Comparison of ENCODE assay signal across 8 cellular contexts in genomic region chr1:96234299-96234698, GRCh38.
A peak's percentile ranks its signal among the peaks of the same experiment; 100 is the strongest.
DNase-seq lines count a peak whose midpoint lies in the region; ATAC-seq lines count a peak whose summit lies in the region.

No MANE protein-coding gene starts in this region.

- no peak overlapping the region for H4K8ac ChIP-seq in mesendoderm (ENCODE audit: low read depth, low read length)

- H3K36me3 ChIP-seq in mesendoderm (ENCODE audit: control insufficient read depth, insufficient read depth, low read length) = no peaks in the 10 kb centered on the region

- no peak overlapping the region for H3K27ac Mint-ChIP-seq in stimulated activated effector memory CD8-positive, alpha-beta T cell treated with anti-CD3 and anti-CD28 coated beads, Interleukin-12 subunit alpha, Interleukin-12 subunit beta, amount 100 ng/mL, for 72 hours
- H3K27ac Mint-ChIP-seq in activated T-helper 17 cell treated with anti-CD3 and anti-CD28 coated beads, Interleukin-2, amount 50 U/mL, for 72 hours = no peak overlapping the region

- no peak overlapping the region for H2BK5ac ChIP-seq in mesendoderm (ENCODE audit: low read length)

- H4K5ac ChIP-seq in mesendoderm (ENCODE audit: low read length) = no peak overlapping the region

- H3K4me3 ChIP-seq in mesendoderm (ENCODE audit: low read length) = no peak overlapping the region

- no peak overlapping the region for H3K9ac ChIP-seq in mesendoderm (ENCODE audit: low read length)

- ATAC-seq in stimulated activated effector memory CD8-positive, alpha-beta T cell treated with anti-CD3 and anti-CD28 coated beads, Interleukin-12 subunit alpha, Interleukin-12 subunit beta, amount 100 ng/mL, for 72 hours = no peak
- no peak for ATAC-seq in activated T-helper 17 cell treated with anti-CD3 and anti-CD28 coated beads, Interleukin-2, amount 50 U/mL, for 72 hours (replicated peaks)

- H3K4me1 Mint-ChIP-seq in stimulated activated effector memory CD8-positive, alpha-beta T cell treated with anti-CD3 and anti-CD28 coated beads, Interleukin-12 subunit alpha, Interleukin-12 subunit beta, amount 100 ng/mL, for 72 hours = no peaks in the 10 kb centered on the region
- H3K4me1 Mint-ChIP-seq in activated T-helper 17 cell treated with anti-CD3 and anti-CD28 coated beads, Interleukin-2, amount 50 U/mL, for 72 hours = no peaks in the 10 kb centered on the region

- H3K27me3 ChIP-seq in mesendoderm (ENCODE audit: insufficient read depth, low read length, poor library complexity) = no peaks in the 10 kb centered on the region

- H3K4me1 ChIP-seq in mesendoderm (ENCODE audit: control insufficient read depth, low read depth, low read length) = peaks cover 2% of the 10 kb centered on the region

- no peak overlapping the region for H3K27ac ChIP-seq in mesendoderm (ENCODE audit: low read depth, low read length)

- no peaks in the 10 kb centered on the region for H3K79me2 ChIP-seq in mesendoderm (ENCODE audit: control insufficient read depth, insufficient read depth, low read length)

- DNase-seq in DMS53 (lab: John Stamatoyannopoulos, UW) (peak; percentile 94), NCI-H146 treated with DMSO at 0.1 percent for 48 hours (lab: John Stamatoyannopoulos, UW; ENCODE audit: unreplicated experiment) (peak; percentile 91), astrocyte of the hippocampus (ENCODE audit: low read depth, low spot score) (peak; percentile 81), mesendoderm (peak; percentile 42), kidney glomerular epithelial cell (lab: John Stamatoyannopoulos, UW) (no peak)
- no peak for DNase-seq in stimulated activated effector memory CD8-positive, alpha-beta T cell treated with anti-CD3 and anti-CD28 coated beads, Interleukin-12 subunit alpha, Interleukin-12 subunit beta, amount 100 ng/mL, for 72 hours (ENCODE audit: low spot score in 2 of 2)
- DNase-seq in stimulated activated CD4-positive, alpha-beta T cell treated with anti-CD3 and anti-CD28 coated beads, Interleukin-2, amount 100 ng/mL, for 24 hours = no peak

- H3K9me3 Mint-ChIP-seq in stimulated activated effector memory CD8-positive, alpha-beta T cell treated with anti-CD3 and anti-CD28 coated beads, Interleukin-12 subunit alpha, Interleukin-12 subunit beta, amount 100 ng/mL, for 72 hours = no peaks in the 10 kb centered on the region
- peaks cover 4% of the 10 kb centered on the region for H3K9me3 Mint-ChIP-seq in activated T-helper 17 cell treated with anti-CD3 and anti-CD28 coated beads, Interleukin-2, amount 50 U/mL, for 72 hours

- peak overlapping the region; percentile 61 for H2BK120ac ChIP-seq in mesendoderm (ENCODE audit: low read depth, low read length)

- no peak overlapping the region for H3K23ac ChIP-seq in mesendoderm (ENCODE audit: low read length)

- no peak overlapping the region for H2AK5ac ChIP-seq in mesendoderm (ENCODE audit: low read length)

- no peak overlapping the region for H3K4me3 Mint-ChIP-seq in stimulated activated effector memory CD8-positive, alpha-beta T cell treated with anti-CD3 and anti-CD28 coated beads, Interleukin-12 subunit alpha, Interleukin-12 subunit beta, amount 100 ng/mL, for 72 hours
- H3K4me3 Mint-ChIP-seq in activated T-helper 17 cell treated with anti-CD3 and anti-CD28 coated beads, Interleukin-2, amount 50 U/mL, for 72 hours = no peak overlapping the region

- WGBS in mesendoderm (ENCODE audit: extremely low coverage, insufficient coverage, low lambda C conversion rate) = no CpG with 5 or more reads among the region's 6 CpGs

- H3K27me3 Mint-ChIP-seq in activated T-helper 17 cell treated with anti-CD3 and anti-CD28 coated beads, Interleukin-2, amount 50 U/mL, for 72 hours = no peaks in the 10 kb centered on the region

- H2BK15ac ChIP-seq in mesendoderm (replicated peaks; ENCODE audit: low read depth) = no peak overlapping the region

- no peak overlapping the region for H3K56ac ChIP-seq in mesendoderm (ENCODE audit: low read length)

- H3K4ac ChIP-seq in mesendoderm (ENCODE audit: low read depth, low read length) = no peak overlapping the region

- H3K36me3 Mint-ChIP-seq in stimulated activated effector memory CD8-positive, alpha-beta T cell treated with anti-CD3 and anti-CD28 coated beads, Interleukin-12 subunit alpha, Interleukin-12 subunit beta, amount 100 ng/mL, for 72 hours = no peaks in the 10 kb centered on the region
- no peaks in the 10 kb centered on the region for H3K36me3 Mint-ChIP-seq in activated T-helper 17 cell treated with anti-CD3 and anti-CD28 coated beads, Interleukin-2, amount 50 U/mL, for 72 hours (ENCODE audit: low read depth)

- peak overlapping the region; percentile 75 for H3K18ac ChIP-seq in mesendoderm (ENCODE audit: low read length)

- no peak overlapping the region for H3K4me2 ChIP-seq in mesendoderm (ENCODE audit: low read length)

- H3K79me1 ChIP-seq in mesendoderm (ENCODE audit: low read length) = no peaks in the 10 kb centered on the region

Comparison
In these comparisons a context has a peak if more than half of its experiments do, and no peak if none do; other contexts are left out.
1. DNase-seq: peak in DMS53 (single experiment), NCI-H146 treated with DMSO at 0.1 percent for 48 hours (single experiment), astrocyte of the hippocampus (single experiment) and mesendoderm (single experiment); none in stimulated activated effector memory CD8-positive, alpha-beta T cell treated with anti-CD3 and anti-CD28 coated beads, Interleukin-12 subunit alpha, Interleukin-12 subunit beta, amount 100 ng/mL, for 72 hours (0 of 2), kidney glomerular epithelial cell (single experiment) and stimulated activated CD4-positive, alpha-beta T cell treated with anti-CD3 and anti-CD28 coated beads, Interleukin-2, amount 100 ng/mL, for 24 hours (0 of 2).